Comparison of ENCODE assay signal across 9 cellular contexts in the genomic region with DNA sequence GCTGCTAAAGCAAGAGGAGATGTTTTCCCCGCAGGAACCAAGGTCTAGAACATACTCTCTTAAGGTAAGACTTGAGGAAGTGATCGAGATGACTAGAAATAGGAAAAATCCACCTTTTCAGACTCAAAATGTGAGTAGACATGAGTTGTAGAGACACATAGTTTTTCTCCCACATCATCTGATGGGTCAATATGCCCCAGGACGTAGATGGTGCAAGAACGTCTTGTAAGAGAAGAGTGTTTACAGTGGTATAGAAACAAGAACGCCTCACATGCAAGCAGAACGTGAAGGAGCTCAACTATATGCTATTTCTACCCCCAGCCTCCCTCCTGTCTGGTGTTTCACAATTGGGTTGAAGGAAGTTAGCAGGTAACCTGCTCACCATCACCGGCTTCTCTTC.
"Had no signal": no experiment of that assay in that cellular context is flagged by ENCODE, and none has a peak within 500 bp of the region (broad histone marks: within the 10 kb centered on the region; RNA-seq: fewer than 3 reads in every experiment).

No MANE protein-coding gene starts in this region.

- H3K36me3 ChIP-seq: HAP-1 had no signal

- H3K4me1 ChIP-seq: HAP-1 had no signal

- H3K4me1 Mint-ChIP-seq: GM23338, H9 had no signal

- H3K4me3 ChIP-seq: GM23248, GM23338, HAP-1 had no signal

- DNase-seq: GM23248, GOT3, H7, H9, HCEC 1CT, HFFc6 had no signal

- H3K4me3 Mint-ChIP-seq: GM23338, H9, HFFc6 had no signal

- H3K27ac Mint-ChIP-seq: GM23338, H9, HFFc6 had no signal

- H3K9me3 ChIP-seq: HAP-1 had no signal

- H3K9ac ChIP-seq: GM23248 had no signal

- H2AFZ ChIP-seq: GM23248, GM23338 had no signal

- ATAC-seq: GM23338, HCT116 had no signal

- H3K4me2 ChIP-seq: GM23338 had no signal

- H3K27ac ChIP-seq: GM23248 had no signal
